Comparison of ENCODE assay signal across 13 cellular contexts in genomic region chr6:29945421-29945820, GRCh38. TPM values are rescaled to one million over a fixed set of nuclear protein-coding genes. Genes with fewer than 3 reads are reported as not detected.
A peak's percentile ranks its signal among the peaks of the same experiment; 100 is the strongest.
DNase-seq lines count a peak whose midpoint lies in the region; ATAC-seq, FAIRE-seq and TF ChIP-seq lines count a peak whose summit lies in the region.
"Had no signal": no experiment of that assay in that cellular context is flagged by ENCODE, and none has a peak within 500 bp of the region (broad histone marks: within the 10 kb centered on the region; RNA-seq: fewer than 3 reads in every experiment).

No MANE protein-coding gene starts in this region.

- peaks cover 64% of the 10 kb centered on the region for H3K36me3 Mint-ChIP-seq in T-helper 1 cell treated with Interleukin-12 subunit alpha and Interleukin-12 subunit beta and Interleukin-4 antibody, amounts not matched to agents 30 μg/mL and 1 μg/mL, for 36 hours (ENCODE audit: low read depth)
- H3K36me3 Mint-ChIP-seq in activated naive CD8-positive, alpha-beta T cell treated with anti-CD3 and anti-CD28 coated beads, Interleukin-2, amount 50 U/mL, for 24 hours (ENCODE audit: low read depth) = peaks cover 50% of the 10 kb centered on the region
- peaks cover 19% of the 10 kb centered on the region for H3K36me3 Mint-ChIP-seq in neural crest cell (ENCODE audit: low read depth)

- DNase-seq in T-helper 1 cell = no peak
- no peak for DNase-seq in GM12891 (ENCODE audit: insufficient read length, low spot score)
- DNase-seq in activated naive CD8-positive, alpha-beta T cell treated with anti-CD3 and anti-CD28 coated beads, Interleukin-2, amount 50 U/mL, for 24 hours = no peak
- DNase-seq in neural crest cell (ENCODE audit: low read depth, low spot score) = no peak
- DNase-seq in glomerular visceral epithelial cell (ENCODE audit: extremely low spot score) = no peak
- DNase-seq in activated CD4-positive, CD25-positive, alpha-beta regulatory T cell (lab: John Stamatoyannopoulos, UW) = no peak
- no peak for DNase-seq in C1 segment of cervical spinal cord (lab: John Stamatoyannopoulos, UW)
- DNase-seq: activated CD4-positive, alpha-beta T cell treated with anti-CD3 and anti-CD28 coated beads, Interleukin-2, amount 50 U/mL, for 4 hours; COR-L47; gastrocnemius medialis; stimulated activated CD4-positive, alpha-beta T cell treated with anti-CD3 and anti-CD28 coated beads, Interleukin-4, amount 100 ng/mL, for 4 hours; T-helper 9 cell had no signal

- no peak for ATAC-seq in activated naive CD8-positive, alpha-beta T cell treated with anti-CD3 and anti-CD28 coated beads, Interleukin-2, amount 50 U/mL, for 24 hours
- ATAC-seq: gastrocnemius medialis had no signal

- peaks cover 41% of the 10 kb centered on the region for H3K4me1 Mint-ChIP-seq in T-helper 1 cell treated with Interleukin-12 subunit alpha and Interleukin-12 subunit beta and Interleukin-4 antibody, amounts not matched to agents 30 μg/mL and 1 μg/mL, for 36 hours (ENCODE audit: low read depth)
- H3K4me1 Mint-ChIP-seq in activated naive CD8-positive, alpha-beta T cell treated with anti-CD3 and anti-CD28 coated beads, Interleukin-2, amount 50 U/mL, for 24 hours = peaks cover 49% of the 10 kb centered on the region
- peaks cover 16% of the 10 kb centered on the region for H3K4me1 Mint-ChIP-seq in neural crest cell

- TF ChIP-seq POLR2A in GM12891 (IDR thresholded peaks at IDR 0.05; ENCODE audit: low read depth, low read length) = 0 out of 2 replicates have a peak, but pooled peaks have one; percentile 46

- H3K27ac Mint-ChIP-seq in T-helper 1 cell treated with Interleukin-12 subunit alpha and Interleukin-12 subunit beta and Interleukin-4 antibody, amounts not matched to agents 30 μg/mL and 1 μg/mL, for 36 hours = peak overlapping the region; percentile 73
- peak overlapping the region; percentile 94 for H3K27ac Mint-ChIP-seq in activated naive CD8-positive, alpha-beta T cell treated with anti-CD3 and anti-CD28 coated beads, Interleukin-2, amount 50 U/mL, for 24 hours
- H3K27ac Mint-ChIP-seq in neural crest cell (ENCODE audit: unreplicated experiment) = no peak overlapping the region

- H3K9me3 Mint-ChIP-seq in T-helper 1 cell treated with Interleukin-12 subunit alpha and Interleukin-12 subunit beta and Interleukin-4 antibody, amounts not matched to agents 30 μg/mL and 1 μg/mL, for 36 hours = no peaks in the 10 kb centered on the region
- no peaks in the 10 kb centered on the region for H3K9me3 Mint-ChIP-seq in activated naive CD8-positive, alpha-beta T cell treated with anti-CD3 and anti-CD28 coated beads, Interleukin-2, amount 50 U/mL, for 24 hours
- no peaks in the 10 kb centered on the region for H3K9me3 Mint-ChIP-seq in neural crest cell

- TF ChIP-seq CTCF in neural crest cell (conservative IDR thresholded peaks at IDR 0.05) = no peak

- no peak for FAIRE-seq in GM12891 (lab: Jason Lieb, UNC)

- peak overlapping the region; percentile 90 for H3K4me3 Mint-ChIP-seq in T-helper 1 cell treated with Interleukin-12 subunit alpha and Interleukin-12 subunit beta and Interleukin-4 antibody, amounts not matched to agents 30 μg/mL and 1 μg/mL, for 36 hours
- peak overlapping the region; percentile 92 for H3K4me3 Mint-ChIP-seq in activated naive CD8-positive, alpha-beta T cell treated with anti-CD3 and anti-CD28 coated beads, Interleukin-2, amount 50 U/mL, for 24 hours
- peak overlapping the region; percentile 55 for H3K4me3 Mint-ChIP-seq in neural crest cell

- H3K27me3 Mint-ChIP-seq in T-helper 1 cell treated with Interleukin-12 subunit alpha and Interleukin-12 subunit beta and Interleukin-4 antibody, amounts not matched to agents 30 μg/mL and 1 μg/mL, for 36 hours (ENCODE audit: low read depth) = no peaks in the 10 kb centered on the region
- H3K27me3 Mint-ChIP-seq in activated naive CD8-positive, alpha-beta T cell treated with anti-CD3 and anti-CD28 coated beads, Interleukin-2, amount 50 U/mL, for 24 hours = no peaks in the 10 kb centered on the region
- H3K27me3 Mint-ChIP-seq in neural crest cell (ENCODE audit: low read depth) = no peaks in the 10 kb centered on the region

TF ChIP-seq in GM12891, 5 proteins besides CTCF, POLR2A, EP300 and RAD21:
- TF ChIP-seq POU2F2 (IDR thresholded peaks at IDR 0.05; ENCODE audit: low read depth, low read length) = 0 out of 2 replicates have a peak, but pooled peaks have one; percentile 16
- TF ChIP-seq SPI1 (IDR thresholded peaks at IDR 0.05; ENCODE audit: low read depth, low read length) = no peak
- TF ChIP-seq POLR2AphosphoS5 (IDR thresholded peaks at IDR 0.05; ENCODE audit: low read depth, low read length) = peak; percentile 60; the same call in 1 of the 2 replicates
- no peak for TF ChIP-seq PAX5 (IDR thresholded peaks at IDR 0.05; ENCODE audit: insufficient read depth, low read length, severe bottlenecking)

RNA-seq across cellular contexts. Expression of gene HLA-A, which starts 3.1 kb away (rescaled TPM):
- 908 TPM for polyA plus RNA-seq in GM12891 (2012; ENCODE audit: low read depth, missing spikeins)
- total RNA-seq in neural crest cell = 126 and 131 TPM in 2 replicates
